8 cellular contexts compared by ENCODE assay signal in the genomic region with DNA sequence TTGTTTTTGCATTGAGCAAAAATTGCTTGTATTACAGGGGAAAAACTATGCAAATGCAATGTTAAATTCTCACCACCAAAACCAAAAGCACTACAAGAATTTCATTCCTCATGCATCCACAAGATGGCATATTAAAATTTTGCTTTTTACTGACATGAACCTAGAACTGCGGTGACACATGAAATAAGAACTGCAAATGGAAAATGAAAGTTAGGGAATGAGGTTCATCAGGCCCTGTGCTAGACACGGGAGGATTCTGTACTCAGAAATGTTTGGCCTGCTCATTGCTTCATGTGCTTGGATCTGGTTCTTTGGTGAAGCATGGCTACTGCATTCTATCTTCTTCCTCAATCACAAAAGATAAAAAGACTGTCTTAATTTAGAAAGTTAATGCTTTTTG. TPM values are rescaled to one million over a fixed set of nuclear protein-coding genes. Genes with fewer than 3 reads are reported as not detected.
DNase-seq lines count a peak whose midpoint lies in the region; ATAC-seq and TF ChIP-seq lines count a peak whose summit lies in the region.

No MANE protein-coding gene starts in this region.

- no peaks in the 10 kb centered on the region for H3K36me3 ChIP-seq in H7 (replicated peaks; ENCODE audit: control insufficient read depth, insufficient read depth, low read length)

- peak; percentile 20 for TF ChIP-seq CTCF in GM20000 (IDR thresholded peaks at IDR 0.05; ENCODE audit: extremely low read depth, missing control alignments)
- TF ChIP-seq CTCF in mesothelial cell of epicardium (IDR thresholded peaks at IDR 0.05; ENCODE audit: unreplicated experiment) = peak; percentile 60

- H3K27ac Mint-ChIP-seq in mesothelial cell of epicardium = no peak overlapping the region

- no peaks in the 10 kb centered on the region for H3K36me3 Mint-ChIP-seq in mesothelial cell of epicardium

- H3K4me3 ChIP-seq in H7 (ENCODE audit: insufficient read depth, low read depth, low read length) = no peak overlapping the region

- ATAC-seq in HG03469 (IDR thresholded peaks at IDR 0.05; ENCODE audit: unreplicated experiment) = peak; percentile 90

- H3K4me3 Mint-ChIP-seq in mesothelial cell of epicardium = no peak overlapping the region

- H3K27me3 ChIP-seq in H7 (ENCODE audit: control insufficient read depth, insufficient read depth, low read length) = no peaks in the 10 kb centered on the region

- no peaks in the 10 kb centered on the region for H3K27me3 Mint-ChIP-seq in mesothelial cell of epicardium (ENCODE audit: low read depth)

- H3K4me1 Mint-ChIP-seq in mesothelial cell of epicardium = peaks cover 11% of the 10 kb centered on the region

- peak; percentile 84 for DNase-seq in SIG-M5 treated with dmso at 0.1 percent for 504 hours (lab: John Stamatoyannopoulos, UW; ENCODE audit: unreplicated experiment)
- no peak for DNase-seq in SIG-M5 (lab: John Stamatoyannopoulos, UW)
- peak; percentile 42 for DNase-seq in GM20000 (ENCODE audit: low spot score)
- DNase-seq in RPMI8226 = peak; percentile 56
- peak; percentile 88 for DNase-seq in dedifferentiated amniotic fluid mesenchymal stem cell (ENCODE audit: extremely low spot score)
- DNase-seq in mesothelial cell of epicardium (ENCODE audit: low spot score in 2 of 2, unreplicated experiment in 2 of 2) = no peak
- DNase-seq in H7 = no peak

- no peaks in the 10 kb centered on the region for H3K9me3 Mint-ChIP-seq in mesothelial cell of epicardium

RNA-seq across cellular contexts. Expression of gene RFK, which starts 9.1 kb away (rescaled TPM):
- total RNA-seq in mesothelial cell of epicardium = 8.5 to 10.2 TPM (median 9.7 TPM) in 3 replicates
- total RNA-seq in H7 (2014; rRNA removed; shearing (Covaris generic)) = 15.2 and 17.5 TPM in 2 replicates

RNA-seq across cellular contexts. Expression of gene GCNT1, which starts 55.6 kb away (rescaled TPM):
- 8.0 to 9.1 TPM (median 8.6 TPM) in 3 replicates for total RNA-seq in mesothelial cell of epicardium
- total RNA-seq in H7 (2014; rRNA removed; shearing (Covaris generic)) = 14.5 and 23.6 TPM in 2 replicates

Comparison
In these comparisons a context has a peak if more than half of its experiments do, and no peak if none do; other contexts are left out.
1. DNase-seq: peak in SIG-M5 treated with dmso at 0.1 percent for 504 hours (single experiment), GM20000 (single experiment), RPMI8226 (single experiment) and dedifferentiated amniotic fluid mesenchymal stem cell (single experiment); none in SIG-M5 (single experiment), mesothelial cell of epicardium (0 of 2) and H7 (single experiment).